In genomic region chr9:27344776-27345175, GRCh38 we compare ENCODE assay signal across 30 cellular contexts. TPM values are rescaled to one million over a fixed set of nuclear protein-coding genes. Genes with fewer than 3 reads are reported as not detected.
DNase-seq lines count a peak whose midpoint lies in the region; ATAC-seq and TF ChIP-seq lines count a peak whose summit lies in the region.
"Had no signal": no experiment of that assay in that cellular context is flagged by ENCODE, and none has a peak within 500 bp of the region (broad histone marks: within the 10 kb centered on the region; RNA-seq: fewer than 3 reads in every experiment).

No MANE protein-coding gene starts in this region.

- ATAC-seq in HG03045 (IDR thresholded peaks at IDR 0.05; ENCODE audit: unreplicated experiment) (no peak), HG03354 (IDR thresholded peaks at IDR 0.05; ENCODE audit: poor library complexity, severe bottlenecking, unreplicated experiment) (no peak)
- ATAC-seq: HCT116 had no signal

- H3K27ac ChIP-seq in dorsolateral prefrontal cortex (peak overlapping the region in 58 of 59 donors; percentile 12 to 98 (median 78)), layer of hippocampus (ENCODE audit: low read depth, low read length) (peak overlapping the region; percentile 44)
- H3K27ac ChIP-seq: 22Rv1, PC-9 had no signal

- intact Hi-C loops in dorsolateral prefrontal cortex (cut with DNase I) = no loop called here

- no peaks in the 10 kb centered on the region for H3K27me3 ChIP-seq in dorsolateral prefrontal cortex
- H3K27me3 ChIP-seq in layer of hippocampus (ENCODE audit: control insufficient read depth, insufficient read depth, low read length) = no peaks in the 10 kb centered on the region
- H3K27me3 ChIP-seq: BE2C had no signal

- peak overlapping the region in 1 of 59 donors; percentile 13 for H3K4me3 ChIP-seq in dorsolateral prefrontal cortex
- H3K4me3 ChIP-seq: PC-9 had no signal

- peak; percentile 74 for DNase-seq in Ammon's horn (ENCODE audit: low spot score)
- DNase-seq in dorsolateral prefrontal cortex = peak in 3 of 10 donors; percentile 61 to 80 (median 68)
- peak; percentile 93 for DNase-seq in pons (ENCODE audit: low spot score)
- no peak for DNase-seq in stimulated activated CD4-positive, alpha-beta T cell treated with anti-CD3 and anti-CD28 coated beads, Interleukin-1b, Interleukin-23, amount 100 ng/mL, for 48 hours
- DNase-seq in NOMO-1 (lab: John Stamatoyannopoulos, UW; ENCODE audit: unreplicated experiment in 2 of 2) = no peak
- DNase-seq: BE2C; CD8-positive, alpha-beta memory T cell; DMS 273 treated with DMSO at 0.1 percent for 48 hours; DMS79; EL; GF-D8; NCI-H1092; NCI-H1417 treated with DMSO at 0.1 percent for 48 hours; NCI-H1694 treated with DMSO at 0.1 percent for 48 hours; NCI-H2081; NCI-H2171; NCI-H226; NCI-H510A; NCI-H748 treated with DMSO at 0.1 percent for 48 hours; NK-92 treated with Interleukin-12 subunit alpha and Interleukin-12 subunit beta, amount 100 ng/mL, for 24 hours; PC-9; Right ventricle myocardium superior; RPMI8226 had no signal

- no peak for TF ChIP-seq CTCF in dorsolateral prefrontal cortex (IDR thresholded peaks at IDR 0.05 in 54 of 56, conservative IDR thresholded peaks at IDR 0.05 in 2 of 56; ENCODE audit: low read depth in 1 of 56, partially characterized antibody in 56 of 56)

RNA-seq across cellular contexts. Expression of gene EQTN, which starts 47.8 kb away (rescaled TPM):
- total RNA-seq in dorsolateral prefrontal cortex = 1 to 10 TPM in 84 of 120 experiments, under 1 TPM in 23, not detected in 13; 0.54 to 6.9 (median 1.5) TPM
- total RNA-seq: CD8-positive, alpha-beta memory T cell; H4; PC-9; Right ventricle myocardium superior; SK-MEL-5 had no signal

Comparison
In these comparisons a context has a peak if more than half of its experiments do, and no peak if none do; other contexts are left out.
1. DNase-seq: peak in Ammon's horn (single experiment) and pons (single experiment); none in stimulated activated CD4-positive, alpha-beta T cell treated with anti-CD3 and anti-CD28 coated beads, Interleukin-1b, Interleukin-23, amount 100 ng/mL, for 48 hours (single experiment) and NOMO-1 (0 of 2).